Comparison of ENCODE assay signal across 8 cellular contexts in genomic region chr6:170584181-170584953, GRCh38. TPM values are rescaled to one million over a fixed set of nuclear protein-coding genes. Genes with fewer than 3 reads are reported as not detected.
A peak's percentile ranks its signal among the peaks of the same experiment; 100 is the strongest.
DNase-seq lines count a peak whose midpoint lies in the region; ATAC-seq, FAIRE-seq and TF ChIP-seq lines count a peak whose summit lies in the region.

A gene with protein sequence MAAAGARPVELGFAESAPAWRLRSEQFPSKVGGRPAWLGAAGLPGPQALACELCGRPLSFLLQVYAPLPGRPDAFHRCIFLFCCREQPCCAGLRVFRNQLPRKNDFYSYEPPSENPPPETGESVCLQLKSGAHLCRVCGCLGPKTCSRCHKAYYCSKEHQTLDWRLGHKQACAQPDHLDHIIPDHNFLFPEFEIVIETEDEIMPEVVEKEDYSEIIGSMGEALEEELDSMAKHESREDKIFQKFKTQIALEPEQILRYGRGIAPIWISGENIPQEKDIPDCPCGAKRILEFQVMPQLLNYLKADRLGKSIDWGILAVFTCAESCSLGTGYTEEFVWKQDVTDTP (minus strand): TSS chr6:170584637. CDS start chr6:170584581, 56 bp downstream.

- H2AFZ ChIP-seq in ACC112 (ENCODE audit: low read length, unreplicated experiment): peak within 1 kb of the TSS; percentile 80

- FAIRE-seq in small intestine (lab: Jason Lieb, UNC): no peak

- TF ChIP-seq CTCF in VCaP (conservative IDR thresholded peaks at IDR 0.05) (no peak), breast epithelium (IDR thresholded peaks at IDR 0.05) (no peak)

- peak; percentile 74 for DNase-seq in NCI-H2196 (lab: John Stamatoyannopoulos, UW; ENCODE audit: unreplicated experiment)
- DNase-seq in breast epithelium (ENCODE audit: low spot score in 2 of 2): peak; percentile 82 to 93
- DNase-seq in small intestine: peak; percentile 95

- ATAC-seq in GM18870 (IDR thresholded peaks at IDR 0.05; ENCODE audit: unreplicated experiment) (peak; percentile 94), HG03135 (IDR thresholded peaks at IDR 0.05; ENCODE audit: unreplicated experiment) (peak; percentile 98)

- TF ChIP-seq POLR2A in breast epithelium (IDR thresholded peaks at IDR 0.05): no peak

- H3K9me3 ChIP-seq in breast epithelium (no peaks in the 10 kb centered on the region), iPS-20b (ENCODE audit: insufficient read depth, low read depth, low read length) (no peaks in the 10 kb centered on the region), small intestine (ENCODE audit: control insufficient read depth, low read depth) (no peaks in the 10 kb centered on the region)

- peak within 1 kb of the TSS; percentile 91 for H3K4me3 ChIP-seq in ACC112 (ENCODE audit: low read depth, low read length)
- peak within 1 kb of the TSS; percentile 79 to 95 (median 90) for H3K4me3 ChIP-seq in breast epithelium
- peak within 1 kb of the TSS; percentile 99 for H3K4me3 ChIP-seq in iPS-20b (ENCODE audit: low read length)
- peak within 1 kb of the TSS; percentile 92 to 96 for H3K4me3 ChIP-seq in small intestine (ENCODE audit: low read depth in 1 of 2, low read length in 2 of 2)

- H3K4me1 ChIP-seq in ACC112 (ENCODE audit: control insufficient read depth, insufficient read depth, low read length, unreplicated experiment) (peaks cover 8% of the 10 kb centered on the region), breast epithelium (no peaks in the 10 kb centered on the region), iPS-20b (ENCODE audit: insufficient read depth, low read length) (peaks cover 8% of the 10 kb centered on the region), small intestine (ENCODE audit: control insufficient read depth in 2 of 2, insufficient read depth in 1 of 2, low read depth in 1 of 2, low read length in 1 of 2) (peaks cover 2 to 5% of the 10 kb centered on the region in 2 donors)

- peak within 1 kb of the TSS; percentile 97 for H3K9ac ChIP-seq in iPS-20b (ENCODE audit: low read depth, low read length)

- H3K27ac ChIP-seq in ACC112 (ENCODE audit: low read depth, low read length): peak within 1 kb of the TSS; percentile 36; the same call in 1 of the 2 replicates
- peak within 1 kb of the TSS; percentile 87 for H3K27ac ChIP-seq in VCaP
- peak within 1 kb of the TSS; percentile 90 to 91 for H3K27ac ChIP-seq in breast epithelium
- H3K27ac ChIP-seq in iPS-20b (ENCODE audit: low read length): peak within 1 kb of the TSS; percentile 48
- H3K27ac ChIP-seq in small intestine (ENCODE audit: low read depth in 1 of 2, low read length in 1 of 2): peak within 1 kb of the TSS; percentile 81 to 98

- intact Hi-C loops in breast epithelium (cut with DNase I; ENCODE audit: low total_unique reads): no loop called here

- 0 to 1% (median 1%) methylated on average over 59 to 81 of the region's 81 CpGs for WGBS in small intestine, 3 donors

- H3K36me3 ChIP-seq in ACC112 (ENCODE audit: insufficient read depth, low read length) (peaks cover 8% of the 10 kb centered on the region; the same call in 1 of the 2 replicates), breast epithelium (no peaks in the 10 kb centered on the region), iPS-20b (ENCODE audit: insufficient read depth, low read depth, low read length) (peaks cover 38% of the 10 kb centered on the region), small intestine (ENCODE audit: control insufficient read depth in 2 of 2, insufficient read depth in 2 of 2, low read length in 2 of 2) (peaks cover 3 to 4% of the 10 kb centered on the region in 2 donors)

- no peaks in the 10 kb centered on the region for H3K27me3 ChIP-seq in ACC112 (ENCODE audit: insufficient read depth, low read length)
- H3K27me3 ChIP-seq in breast epithelium: no peaks in the 10 kb centered on the region
- no peaks in the 10 kb centered on the region for H3K27me3 ChIP-seq in iPS-20b (ENCODE audit: insufficient read depth, low read length)
- no peaks in the 10 kb centered on the region for H3K27me3 ChIP-seq in small intestine (ENCODE audit: control insufficient read depth in 2 of 2, insufficient read depth in 2 of 2, low read length in 2 of 2)

- H3K79me2 ChIP-seq in ACC112 (ENCODE audit: control insufficient read depth, insufficient read depth, low read length, unreplicated experiment): peaks cover 24% of the 10 kb centered on the region

RNA-seq across cellular contexts. Expression of the gene that starts here (rescaled TPM):
- 10 to 100 TPM; 54.4 to 67.8 (median 64.6) TPM for total RNA-seq in breast epithelium
- 10 to 100 TPM; 54.9 to 69.7 (median 59.3) TPM for polyA plus RNA-seq in small intestine

Comparison
In these comparisons a context has a peak if more than half of its experiments do, and no peak if none do; other contexts are left out.
1. Peak in every context shown above with its lines: DNase-seq, ATAC-seq, H3K4me3 ChIP-seq and H3K27ac ChIP-seq.
2. H3K27ac ChIP-seq: peak in every context shown above with its lines; median percentile 90 in breast epithelium; 90 in small intestine; 87 in VCaP; 48 in iPS-20b; 36 in ACC112.